Comparison of ENCODE assay signal across 9 cellular contexts in genomic region chr10:122062831-122063674, GRCh38.
A peak's percentile ranks its signal among the peaks of the same experiment; 100 is the strongest.
DNase-seq lines count a peak whose midpoint lies in the region; FAIRE-seq and TF ChIP-seq lines count a peak whose summit lies in the region.
"Had no signal": no experiment of that assay in that cellular context is flagged by ENCODE, and none has a peak within 500 bp of the region (broad histone marks: within the 10 kb centered on the region; RNA-seq: fewer than 3 reads in every experiment).

No MANE protein-coding gene starts in this region.

- WGBS in hepatocyte (ENCODE audit: low lambda C conversion rate, missing lambda C conversion rate): 33% methylated on average over 13 of the region's 13 CpGs

- H3K9me2 ChIP-seq in hepatocyte (replicated peaks; ENCODE audit: insufficient read depth): no peaks in the 10 kb centered on the region

- H4K20me1 ChIP-seq in astrocyte (ENCODE audit: insufficient read depth, low read length) (no peaks in the 10 kb centered on the region), hepatocyte (ENCODE audit: insufficient read depth, poor library complexity, severe bottlenecking) (no peaks in the 10 kb centered on the region)

- H3K4me3 ChIP-seq in astrocyte (ENCODE audit: insufficient read depth, low read depth, low read length) (no peak overlapping the region), hepatocyte (no peak overlapping the region), skeletal muscle tissue (ENCODE audit: low read length in 3 of 3) (peak overlapping the region in 2 of 3 donors; percentile 22 to 31)

- H3K27ac ChIP-seq in astrocyte (ENCODE audit: low read depth, low read length): peak overlapping the region; percentile 30
- H3K27ac ChIP-seq in hepatocyte: peak overlapping the region; percentile 93
- H3K27ac ChIP-seq in skeletal muscle tissue (ENCODE audit: low read depth, low read length): peak overlapping the region; percentile 95

- H2AFZ ChIP-seq in astrocyte (ENCODE audit: low read depth, low read length) (peak overlapping the region; percentile 48), hepatocyte (no peak overlapping the region)

- H3K9me3 ChIP-seq in astrocyte (ENCODE audit: insufficient read depth, low read depth, low read length): no peaks in the 10 kb centered on the region
- no peaks in the 10 kb centered on the region for H3K9me3 ChIP-seq in hepatocyte (ENCODE audit: low read depth)
- H3K9me3 ChIP-seq in skeletal muscle tissue (ENCODE audit: control insufficient read depth in 3 of 3, low read length in 3 of 3): no peaks in the 10 kb centered on the region

- no peak for TF ChIP-seq CTCF in Calu3 (IDR thresholded peaks at IDR 0.05; ENCODE audit: unreplicated experiment)
- no peak for TF ChIP-seq CTCF in astrocyte (IDR thresholded peaks at IDR 0.05; ENCODE audit: insufficient read depth, low read depth, low read length)
- no peak for TF ChIP-seq CTCF in hepatocyte (IDR thresholded peaks at IDR 0.05; ENCODE audit: poor library complexity)

- H3K27me3 Mint-ChIP-seq in Calu3 (ENCODE audit: unreplicated experiment) (no peaks in the 10 kb centered on the region), astrocyte (ENCODE audit: low read depth, unreplicated experiment) (no peaks in the 10 kb centered on the region)

- no TSS peak for BruUV-seq in Calu3 (replicated peaks; lab: Mats Ljungman, UMichigan)

- H3K27ac Mint-ChIP-seq in Calu3 (ENCODE audit: unreplicated experiment) (peak overlapping the region; percentile 88), astrocyte (ENCODE audit: unreplicated experiment) (peak overlapping the region; percentile 60)

- H3K4me1 ChIP-seq in astrocyte (ENCODE audit: insufficient read depth, low read length) (peaks cover 14% of the 10 kb centered on the region), hepatocyte (ENCODE audit: insufficient read depth) (peaks cover 12% of the 10 kb centered on the region), skeletal muscle tissue (ENCODE audit: control insufficient read depth in 3 of 3, insufficient read depth in 3 of 3, low read length in 3 of 3) (peaks cover 15 to 27% (median 24%) of the 10 kb centered on the region in 3 donors)

- H3K36me3 ChIP-seq in astrocyte (ENCODE audit: insufficient read depth, low read length) (no peaks in the 10 kb centered on the region), hepatocyte (replicated peaks; ENCODE audit: insufficient read depth, low read depth) (no peaks in the 10 kb centered on the region), skeletal muscle tissue (ENCODE audit: control insufficient read depth in 3 of 3, insufficient read depth in 3 of 3, low read length in 3 of 3) (peaks cover 0 to 7% (median 4%) of the 10 kb centered on the region in 3 donors)

- H3K27me3 ChIP-seq in astrocyte (ENCODE audit: insufficient read depth, low read length) (no peaks in the 10 kb centered on the region), hepatocyte (no peaks in the 10 kb centered on the region), skeletal muscle tissue (ENCODE audit: control insufficient read depth in 3 of 3, insufficient read depth in 3 of 3, low read length in 3 of 3) (no peaks in the 10 kb centered on the region)

- H3K9me3 Mint-ChIP-seq in Calu3 (ENCODE audit: low read depth, unreplicated experiment): no peaks in the 10 kb centered on the region
- no peaks in the 10 kb centered on the region for H3K9me3 Mint-ChIP-seq in astrocyte (ENCODE audit: unreplicated experiment)

- peak overlapping the region; percentile 29 for H3K4me3 Mint-ChIP-seq in Calu3 (ENCODE audit: low read depth, unreplicated experiment)
- H3K4me3 Mint-ChIP-seq in astrocyte (ENCODE audit: unreplicated experiment): no peak overlapping the region

- no peaks in the 10 kb centered on the region for H3K36me3 Mint-ChIP-seq in Calu3 (ENCODE audit: insufficient read depth, unreplicated experiment)
- no peaks in the 10 kb centered on the region for H3K36me3 Mint-ChIP-seq in astrocyte (ENCODE audit: low read depth, unreplicated experiment)

- FAIRE-seq in astrocyte (lab: Jason Lieb, UNC): peak; percentile 5
- FAIRE-seq: frontal cortex had no signal

- H3K9ac ChIP-seq in astrocyte (ENCODE audit: low read length) (peak overlapping the region; percentile 33), skeletal muscle tissue (ENCODE audit: low read depth in 1 of 3, low read length in 3 of 3) (peak overlapping the region; percentile 67 to 73 (median 70))

- CTCF ChIA-PET in Calu3 (lab: Charles Lee): interaction anchor here (0.5 to 2.2 kb wide), 7 partner anchors 9 to 1404 kb away, joined by 3 to 9 read pairs (median 3); no protein-coding TSS in a partner anchor

- H3K4me1 Mint-ChIP-seq in Calu3 (ENCODE audit: low read depth, unreplicated experiment) (peaks cover 30% of the 10 kb centered on the region), astrocyte (ENCODE audit: low read depth, unreplicated experiment) (peaks cover 17% of the 10 kb centered on the region)

- H3K4me2 ChIP-seq in astrocyte (ENCODE audit: low read length): peak overlapping the region; percentile 35
- peak overlapping the region; percentile 21 for H3K4me2 ChIP-seq in hepatocyte

- DNase-seq in Calu3 (peak; percentile 79), NCI-H2029 treated with DMSO at 0.1 percent for 48 hours (lab: John Stamatoyannopoulos, UW) (peak; percentile 57), astrocyte (ENCODE audit: low read depth) (peak; percentile 82), hepatocyte (ENCODE audit: low spot score) (peak; percentile 93), NCI-H1694 treated with DMSO at 0.1 percent for 48 hours (lab: John Stamatoyannopoulos, UW) (no peak), superior temporal gyrus (ENCODE audit: extremely low spot score) (no peak), activated T-cell treated with anti-CD3 and anti-CD28 coated beads for 4 hours (no peak)

- intact Hi-C loops in Calu3 (cut with micrococcal nuclease; ENCODE audit: unreplicated experiment): loop anchor here (1.0 kb wide), 1 partner anchor 9 kb away; no protein-coding TSS in a partner anchor

- H3K79me2 ChIP-seq in astrocyte (ENCODE audit: insufficient read depth, low read length): no peaks in the 10 kb centered on the region
- no peaks in the 10 kb centered on the region for H3K79me2 ChIP-seq in hepatocyte

Comparison
In these comparisons a context has a peak if more than half of its experiments do, and no peak if none do; other contexts are left out.
1. DNase-seq: peak in Calu3 (single experiment), NCI-H2029 treated with DMSO at 0.1 percent for 48 hours (single experiment), astrocyte (single experiment) and hepatocyte (single experiment); none in NCI-H1694 treated with DMSO at 0.1 percent for 48 hours (single experiment), superior temporal gyrus (single experiment) and activated T-cell treated with anti-CD3 and anti-CD28 coated beads for 4 hours (single experiment).
2. H3K27ac ChIP-seq: peak in every context shown above with its lines; median percentile 95 in skeletal muscle tissue; 93 in hepatocyte; 30 in astrocyte.
3. H3K4me3 ChIP-seq: peak in skeletal muscle tissue (2 of 3); none in astrocyte (single experiment) and hepatocyte (single experiment).